In the genomic region with DNA sequence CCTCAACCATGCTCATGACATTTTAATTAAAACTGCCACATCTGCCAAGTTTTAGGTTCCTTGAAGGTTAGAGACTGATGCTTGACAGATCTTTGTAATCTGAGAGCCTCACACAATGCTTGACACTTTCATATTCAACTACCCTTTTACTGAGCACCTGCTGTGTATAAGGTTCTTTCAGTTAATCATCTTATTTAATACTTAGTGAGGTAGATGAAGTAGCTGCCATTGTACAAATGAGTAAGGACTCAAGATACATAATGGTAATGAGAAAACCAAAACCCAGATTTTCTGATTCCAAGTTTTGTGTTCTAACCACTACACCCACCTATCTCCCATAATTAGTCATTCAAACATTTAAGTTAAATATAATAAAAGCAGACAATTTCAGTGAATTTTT, we compare ENCODE assay signal across 32 cellular contexts. TPM values are rescaled to one million over a fixed set of nuclear protein-coding genes. Genes with fewer than 3 reads are reported as not detected.
DNase-seq lines count a peak whose midpoint lies in the region; ATAC-seq, FAIRE-seq and TF ChIP-seq lines count a peak whose summit lies in the region.
"Had no signal": no experiment of that assay in that cellular context is flagged by ENCODE, and none has a peak within 500 bp of the region (broad histone marks: within the 10 kb centered on the region; RNA-seq: fewer than 3 reads in every experiment).

No MANE protein-coding gene starts in this region.

- H3K9me3 ChIP-seq in endodermal cell (ENCODE audit: control insufficient read depth, low read length) (no peaks in the 10 kb centered on the region), small intestine (ENCODE audit: control insufficient read depth, low read depth) (no peaks in the 10 kb centered on the region)
- H3K9me3 ChIP-seq: A549, ascending aorta, colonic mucosa, thoracic aorta had no signal

- no peaks in the 10 kb centered on the region for H3K27me3 Mint-ChIP-seq in activated CD4-positive, alpha-beta T cell treated with anti-CD3 and anti-CD28 coated beads, Interleukin-2, amount 10 ng/mL, durations not matched to agents 24 days and 14 days
- H3K27me3 Mint-ChIP-seq in natural killer cell (ENCODE audit: low read depth in 2 of 2) (no peaks in the 10 kb centered on the region), endodermal cell (ENCODE audit: insufficient read depth) (no peaks in the 10 kb centered on the region)
- no peaks in the 10 kb centered on the region for H3K27me3 Mint-ChIP-seq in natural killer cell treated with Interleukin-12 subunit alpha and Interleukin-12 subunit beta and Interleukin-15 and Interleukin-18, amount 100 ng/mL, for 72 hours
- H3K27me3 Mint-ChIP-seq: activated naive CD8-positive, alpha-beta T cell treated with anti-CD3 and anti-CD28 coated beads, Interleukin-2, amount 10 ng/mL, durations not matched to agents 7 days and 5 days; stimulated activated naive B cell treated with anti-CD40 and anti-IgM and Interleukin-4, amounts not matched to agents 10 μg/mL and 1 μg/mL and 100 μg/mL, for 72 hours had no signal

- DNase-seq in activated CD4-positive, alpha-beta T cell treated with anti-CD3 and anti-CD28 coated beads, Interleukin-2, amount 10 ng/mL, durations not matched to agents 24 days and 14 days = no peak
- no peak for DNase-seq in activated CD4-positive, alpha-beta T cell treated with anti-CD3 and anti-CD28 coated beads, Interleukin-2, amount 50 U/mL, for 48 hours
- DNase-seq in natural killer cell (no peak), endodermal cell (no peak), small intestine (no peak), NCI-H2029 (lab: John Stamatoyannopoulos, UW) (no peak)
- DNase-seq in natural killer cell treated with Interleukin-12 subunit alpha and Interleukin-12 subunit beta and Interleukin-15 and Interleukin-18, amount 100 ng/mL, for 72 hours (ENCODE audit: low spot score) = no peak
- DNase-seq: activated CD4-positive, alpha-beta T cell treated with anti-CD3 and anti-CD28 coated beads, Interleukin-2, amount 50 U/mL, for 1 hour; activated naive CD8-positive, alpha-beta T cell treated with anti-CD3 and anti-CD28 coated beads, Interleukin-2, amount 10 ng/mL, durations not matched to agents 7 days and 5 days; colonic mucosa; DND-41; effector CD4-positive, alpha-beta T cell; GF-D8; hippocampal formation; Karpas-422; left cardiac atrium; NCI-H2029 treated with DMSO at 0.1 percent for 48 hours; NCI-H2227 treated with DMSO at 0.1 percent for 48 hours; NCI-H69; nephron progenitor cell; Right ventricle myocardium superior; stimulated activated CD4-positive, alpha-beta T cell treated with anti-CD3 and anti-CD28 coated beads, Interleukin-15, amount 100 ng/mL, for 24 hours; stimulated activated naive B cell treated with anti-CD40 and anti-IgM and Interleukin-4, amounts not matched to agents 10 μg/mL and 1 μg/mL and 100 μg/mL, for 72 hours had no signal

- no peak overlapping the region for H3K9ac ChIP-seq in endodermal cell (ENCODE audit: extremely low read depth, low read length, poor library complexity, severe bottlenecking)

- peak overlapping the region; percentile 72 for H3K27ac Mint-ChIP-seq in activated CD4-positive, alpha-beta T cell treated with anti-CD3 and anti-CD28 coated beads, Interleukin-2, amount 10 ng/mL, durations not matched to agents 24 days and 14 days
- peak overlapping the region; percentile 7 to 66 for H3K27ac Mint-ChIP-seq in natural killer cell
- H3K27ac Mint-ChIP-seq in natural killer cell treated with Interleukin-12 subunit alpha and Interleukin-12 subunit beta and Interleukin-15 and Interleukin-18, amount 100 ng/mL, for 72 hours = no peak overlapping the region
- peak overlapping the region; percentile 64 for H3K27ac Mint-ChIP-seq in endodermal cell
- H3K27ac Mint-ChIP-seq: activated naive CD8-positive, alpha-beta T cell treated with anti-CD3 and anti-CD28 coated beads, Interleukin-2, amount 10 ng/mL, durations not matched to agents 7 days and 5 days; stimulated activated naive B cell treated with anti-CD40 and anti-IgM and Interleukin-4, amounts not matched to agents 10 μg/mL and 1 μg/mL and 100 μg/mL, for 72 hours had no signal

- ATAC-seq in natural killer cell (no peak), GM19328 (IDR thresholded peaks at IDR 0.05; ENCODE audit: unreplicated experiment) (no peak)
- no peak for ATAC-seq in natural killer cell treated with Interleukin-12 subunit alpha and Interleukin-12 subunit beta and Interleukin-15 and Interleukin-18, amount 100 ng/mL, for 72 hours
- ATAC-seq: A549; HCT116; left cardiac atrium; SK-N-SH treated with all-trans-retinoic acid at 6 μM for 48 hours; stimulated activated naive B cell treated with anti-CD40 and anti-IgM and Interleukin-4, amounts not matched to agents 10 μg/mL and 1 μg/mL and 100 μg/mL, for 72 hours had no signal

- intact Hi-C loops in activated CD4-positive, alpha-beta T cell treated with anti-CD3 and anti-CD28 coated beads, Interleukin-2, amount 10 ng/mL, durations not matched to agents 24 days and 14 days (cut with micrococcal nuclease) = loop anchor here (2.0 to 5.0 kb wide), 2 partner anchors 16 to 34 kb away; a partner anchor contains a TSS
- intact Hi-C loops in natural killer cell (cut with micrococcal nuclease) = no loop called here

- TF ChIP-seq CTCF in natural killer cell (IDR thresholded peaks at IDR 0.05) = no peak
- no peak for TF ChIP-seq CTCF in endodermal cell (conservative IDR thresholded peaks at IDR 0.05)

- no peak overlapping the region for H3K4me3 Mint-ChIP-seq in activated CD4-positive, alpha-beta T cell treated with anti-CD3 and anti-CD28 coated beads, Interleukin-2, amount 10 ng/mL, durations not matched to agents 24 days and 14 days
- H3K4me3 Mint-ChIP-seq in natural killer cell = no peak overlapping the region
- H3K4me3 Mint-ChIP-seq in natural killer cell treated with Interleukin-12 subunit alpha and Interleukin-12 subunit beta and Interleukin-15 and Interleukin-18, amount 100 ng/mL, for 72 hours = no peak overlapping the region
- H3K4me3 Mint-ChIP-seq in endodermal cell = no peak overlapping the region
- H3K4me3 Mint-ChIP-seq: activated naive CD8-positive, alpha-beta T cell treated with anti-CD3 and anti-CD28 coated beads, Interleukin-2, amount 10 ng/mL, durations not matched to agents 7 days and 5 days; nephron progenitor cell; stimulated activated naive B cell treated with anti-CD40 and anti-IgM and Interleukin-4, amounts not matched to agents 10 μg/mL and 1 μg/mL and 100 μg/mL, for 72 hours had no signal

- H3K36me3 ChIP-seq in endodermal cell (ENCODE audit: control insufficient read depth, insufficient read depth, low read length) (peaks cover 98% of the 10 kb centered on the region), small intestine (ENCODE audit: control insufficient read depth in 2 of 2, insufficient read depth in 2 of 2, low read length in 2 of 2) (peaks cover 28 to 48% of the 10 kb centered on the region in 2 donors)

- H3K27me3 ChIP-seq in endodermal cell (ENCODE audit: control insufficient read depth, insufficient read depth, low read length, poor library complexity, severe bottlenecking) (no peaks in the 10 kb centered on the region), small intestine (ENCODE audit: control insufficient read depth in 2 of 2, insufficient read depth in 2 of 2, low read length in 2 of 2) (no peaks in the 10 kb centered on the region)
- H3K27me3 ChIP-seq: ascending aorta, colonic mucosa had no signal

- peaks cover 74% of the 10 kb centered on the region for H3K36me3 Mint-ChIP-seq in activated CD4-positive, alpha-beta T cell treated with anti-CD3 and anti-CD28 coated beads, Interleukin-2, amount 10 ng/mL, durations not matched to agents 24 days and 14 days (ENCODE audit: low read depth)
- peaks cover 43% of the 10 kb centered on the region for H3K36me3 Mint-ChIP-seq in natural killer cell
- H3K36me3 Mint-ChIP-seq in natural killer cell treated with Interleukin-12 subunit alpha and Interleukin-12 subunit beta and Interleukin-15 and Interleukin-18, amount 100 ng/mL, for 72 hours = peaks cover 44% of the 10 kb centered on the region
- peaks cover 82% of the 10 kb centered on the region for H3K36me3 Mint-ChIP-seq in endodermal cell (ENCODE audit: low read depth)

- no peaks in the 10 kb centered on the region for H3K9me3 Mint-ChIP-seq in activated CD4-positive, alpha-beta T cell treated with anti-CD3 and anti-CD28 coated beads, Interleukin-2, amount 10 ng/mL, durations not matched to agents 24 days and 14 days
- H3K9me3 Mint-ChIP-seq in natural killer cell = no peaks in the 10 kb centered on the region
- H3K9me3 Mint-ChIP-seq in natural killer cell treated with Interleukin-12 subunit alpha and Interleukin-12 subunit beta and Interleukin-15 and Interleukin-18, amount 100 ng/mL, for 72 hours = no peaks in the 10 kb centered on the region
- no peaks in the 10 kb centered on the region for H3K9me3 Mint-ChIP-seq in endodermal cell
- H3K9me3 Mint-ChIP-seq: activated naive CD8-positive, alpha-beta T cell treated with anti-CD3 and anti-CD28 coated beads, Interleukin-2, amount 10 ng/mL, durations not matched to agents 7 days and 5 days; nephron progenitor cell; stimulated activated naive B cell treated with anti-CD40 and anti-IgM and Interleukin-4, amounts not matched to agents 10 μg/mL and 1 μg/mL and 100 μg/mL, for 72 hours had no signal

- H3K27ac ChIP-seq in endodermal cell (ENCODE audit: low read depth, low read length) (no peak overlapping the region), small intestine (ENCODE audit: low read depth in 1 of 2, low read length in 1 of 2) (no peak overlapping the region)
- H3K27ac ChIP-seq: A549, ascending aorta, colonic mucosa, thoracic aorta had no signal

- peaks cover 17% of the 10 kb centered on the region for H3K4me1 Mint-ChIP-seq in activated CD4-positive, alpha-beta T cell treated with anti-CD3 and anti-CD28 coated beads, Interleukin-2, amount 10 ng/mL, durations not matched to agents 24 days and 14 days
- H3K4me1 Mint-ChIP-seq in natural killer cell = peaks cover 0 to 4% of the 10 kb centered on the region in 2 donors
- peaks cover 3 to 5% of the 10 kb centered on the region in 2 donors for H3K4me1 Mint-ChIP-seq in natural killer cell treated with Interleukin-12 subunit alpha and Interleukin-12 subunit beta and Interleukin-15 and Interleukin-18, amount 100 ng/mL, for 72 hours (ENCODE audit: low read depth in 2 of 2)
- H3K4me1 Mint-ChIP-seq in endodermal cell = no peaks in the 10 kb centered on the region
- H3K4me1 Mint-ChIP-seq: activated naive CD8-positive, alpha-beta T cell treated with anti-CD3 and anti-CD28 coated beads, Interleukin-2, amount 10 ng/mL, durations not matched to agents 7 days and 5 days; nephron progenitor cell; stimulated activated naive B cell treated with anti-CD40 and anti-IgM and Interleukin-4, amounts not matched to agents 10 μg/mL and 1 μg/mL and 100 μg/mL, for 72 hours had no signal

- H3K4me3 ChIP-seq in endodermal cell (ENCODE audit: low read length) (no peak overlapping the region), small intestine (ENCODE audit: low read depth in 1 of 2, low read length in 2 of 2) (no peak overlapping the region)
- H3K4me3 ChIP-seq: A549, ascending aorta, colonic mucosa, lung, thoracic aorta had no signal

- FAIRE-seq in small intestine (lab: Jason Lieb, UNC) = no peak
- FAIRE-seq: A549, D721Med, urothelium cell line had no signal

- peaks cover 5% of the 10 kb centered on the region for H3K4me1 ChIP-seq in endodermal cell (ENCODE audit: control insufficient read depth, insufficient read depth, low read length)
- H3K4me1 ChIP-seq in small intestine (ENCODE audit: control insufficient read depth in 2 of 2, insufficient read depth in 1 of 2, low read depth in 1 of 2, low read length in 1 of 2) = no peaks in the 10 kb centered on the region
- H3K4me1 ChIP-seq: A549, ascending aorta had no signal

RNA-seq across cellular contexts. Expression of a gene that starts 35.4 kb away (rescaled TPM):
- 97.2 and 98.5 TPM in 2 replicates for total RNA-seq in activated CD4-positive, alpha-beta T cell treated with anti-CD3 and anti-CD28 coated beads, Interleukin-2, amount 10 ng/mL, durations not matched to agents 24 days and 14 days
- 100 to 1,000 TPM; 138 to 143 (median 140) TPM for total RNA-seq in natural killer cell
- 100 to 1,000 TPM; 113 to 149 TPM for total RNA-seq in natural killer cell treated with Interleukin-12 subunit alpha and Interleukin-12 subunit beta and Interleukin-15 and Interleukin-18, amount 100 ng/mL, for 72 hours
- 100 to 1,000 TPM; 331 to 334 TPM for total RNA-seq in endodermal cell
- polyA plus RNA-seq in endodermal cell (2013, experiment 1 of 2) = 381 TPM
- 388 TPM for polyA plus RNA-seq in endodermal cell (2013, experiment 2 of 2)
- 100 to 1,000 TPM in 1 of 3 donors, 10 to 100 TPM in 2; 45.7 to 212 (median 59.0) TPM for polyA plus RNA-seq in small intestine

RNA-seq across cellular contexts. Expression of a gene that starts 46.6 kb away (rescaled TPM):
- 1,857 and 1,884 TPM in 2 replicates for total RNA-seq in activated CD4-positive, alpha-beta T cell treated with anti-CD3 and anti-CD28 coated beads, Interleukin-2, amount 10 ng/mL, durations not matched to agents 24 days and 14 days
- total RNA-seq in natural killer cell = 1,000 to 10,000 TPM; 1,225 to 1,687 (median 1,635) TPM
- total RNA-seq in natural killer cell treated with Interleukin-12 subunit alpha and Interleukin-12 subunit beta and Interleukin-15 and Interleukin-18, amount 100 ng/mL, for 72 hours = 1,000 to 10,000 TPM in 1 of 2 donors, 100 to 1,000 TPM in 1; 497 to 1,038 TPM
- 1,000 to 10,000 TPM; 1,367 to 1,664 TPM for total RNA-seq in endodermal cell
- polyA plus RNA-seq in endodermal cell (2013, experiment 1 of 2) = 2,058 TPM
- 2,051 TPM for polyA plus RNA-seq in endodermal cell (2013, experiment 2 of 2)
- polyA plus RNA-seq in small intestine = 1,000 to 10,000 TPM; 2,630 to 4,880 (median 4,191) TPM

Comparison
In these comparisons a context has a peak if more than half of its experiments do, and no peak if none do; other contexts are left out.
1. H3K27ac Mint-ChIP-seq: peak in activated CD4-positive, alpha-beta T cell treated with anti-CD3 and anti-CD28 coated beads, Interleukin-2, amount 10 ng/mL, durations not matched to agents 24 days and 14 days (single experiment), natural killer cell (2 of 2) and endodermal cell (single experiment); none in natural killer cell treated with Interleukin-12 subunit alpha and Interleukin-12 subunit beta and Interleukin-15 and Interleukin-18, amount 100 ng/mL, for 72 hours (0 of 2).